In the genomic region with DNA sequence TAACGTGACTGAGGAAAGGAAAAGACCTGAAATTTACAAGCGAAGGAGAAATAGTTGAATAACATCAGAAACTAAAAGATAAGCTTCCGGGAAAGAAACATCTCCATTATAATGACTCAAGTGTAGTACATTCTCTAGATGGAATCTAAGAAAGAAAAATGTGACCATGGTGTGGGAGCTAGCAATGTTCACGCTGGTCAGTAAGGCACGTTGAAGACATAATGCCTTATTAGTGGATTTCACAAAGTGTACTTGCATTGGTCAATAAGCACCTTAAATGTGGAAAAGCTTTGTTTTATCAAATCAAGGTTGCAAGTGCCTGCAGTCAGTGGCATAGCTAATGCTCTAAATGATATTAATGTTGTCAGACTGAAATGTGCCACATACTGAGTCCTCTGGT, we compare ENCODE assay signal across 1 cellular context.
TF ChIP-seq lines count a peak whose summit lies in the region.

No MANE protein-coding gene starts in this region.

TF ChIP-seq in GM12878, 131 proteins besides CTCF, POLR2A, EP300 and RAD21 (continued from another document):
- TF ChIP-seq BCLAF1 (IDR thresholded peaks at IDR 0.05) (no peak), CBX5 (IDR thresholded peaks at IDR 0.05; ENCODE audit: low read depth) (no peak), RFX5 (IDR thresholded peaks at IDR 0.05; ENCODE audit: low read depth, low read length) (no peak), MLLT1 (IDR thresholded peaks at IDR 0.05) (no peak), KAT2A (conservative IDR thresholded peaks at IDR 0.05; ENCODE audit: control insufficient read depth, low read depth, low read length) (no peak), PML (IDR thresholded peaks at IDR 0.05; ENCODE audit: low read length) (no peak), SP1 (IDR thresholded peaks at IDR 0.05; ENCODE audit: low read depth, low read length) (no peak), MTA3 (IDR thresholded peaks at IDR 0.05; ENCODE audit: borderline replicate concordance, low read length) (no peak), FOXK2 (IDR thresholded peaks at IDR 0.05) (no peak), IRF4 (IDR thresholded peaks at IDR 0.05; ENCODE audit: low read depth, low read length) (no peak), JUND (IDR thresholded peaks at IDR 0.05; ENCODE audit: low read depth, low read length) (no peak), TBL1XR1 (IDR thresholded peaks at IDR 0.05; ENCODE audit: low read depth, low read length) (no peak), GABPA (IDR thresholded peaks at IDR 0.05; ENCODE audit: low read depth) (no peak)
- TF ChIP-seq, protein P1, sequence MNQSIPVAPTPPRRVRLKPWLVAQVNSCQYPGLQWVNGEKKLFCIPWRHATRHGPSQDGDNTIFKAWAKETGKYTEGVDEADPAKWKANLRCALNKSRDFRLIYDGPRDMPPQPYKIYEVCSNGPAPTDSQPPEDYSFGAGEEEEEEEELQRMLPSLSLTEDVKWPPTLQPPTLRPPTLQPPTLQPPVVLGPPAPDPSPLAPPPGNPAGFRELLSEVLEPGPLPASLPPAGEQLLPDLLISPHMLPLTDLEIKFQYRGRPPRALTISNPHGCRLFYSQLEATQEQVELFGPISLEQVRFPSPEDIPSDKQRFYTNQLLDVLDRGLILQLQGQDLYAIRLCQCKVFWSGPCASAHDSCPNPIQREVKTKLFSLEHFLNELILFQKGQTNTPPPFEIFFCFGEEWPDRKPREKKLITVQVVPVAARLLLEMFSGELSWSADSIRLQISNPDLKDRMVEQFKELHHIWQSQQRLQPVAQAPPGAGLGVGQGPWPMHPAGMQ (IDR thresholded peaks at IDR 0.05; ENCODE audit: borderline replicate concordance) = no peak
